ENCODE assay signal across 25 cellular contexts in genomic region chr13:25843692-25844091, GRCh38.
DNase-seq lines count a peak whose midpoint lies in the region; ATAC-seq and TF ChIP-seq lines count a peak whose summit lies in the region.
"Had no signal": no experiment of that assay in that cellular context is flagged by ENCODE, and none has a peak within 500 bp of the region (broad histone marks: within the 10 kb centered on the region; RNA-seq: fewer than 3 reads in every experiment).

No MANE protein-coding gene starts in this region.

- peaks cover 0 to 4% (median 2%) of the 10 kb centered on the region in 3 donors for H3K9me3 Mint-ChIP-seq in IgD-negative memory B cell
- peaks cover 4% of the 10 kb centered on the region for H3K9me3 Mint-ChIP-seq in endodermal cell
- H3K9me3 Mint-ChIP-seq in stimulated activated memory B cell treated with anti-CD40 and anti-IgM and Interleukin-4, amounts not matched to agents 10 μg/mL and 1 μg/mL and 100 μg/mL, for 72 hours = peaks cover 5% of the 10 kb centered on the region
- H3K9me3 Mint-ChIP-seq: CD4-positive, alpha-beta T cell; CD8-positive, alpha-beta memory T cell had no signal

- DNase-seq in NCI-H82 treated with DMSO at 0.1 percent for 48 hours (lab: John Stamatoyannopoulos, UW; ENCODE audit: unreplicated experiment) = peak; percentile 60
- DNase-seq in endodermal cell = no peak
- no peak for DNase-seq in effector memory CD4-positive, alpha-beta T cell
- DNase-seq: 8988T; ACHN; AML-193; BE2C; CD4-positive, alpha-beta T cell; CD8-positive, alpha-beta memory T cell; DMS 273 treated with DMSO at 0.1 percent for 48 hours; DMS79; EL; GDM1; HFFc6 had no signal

- peak overlapping the region in 1 of 4 donors; percentile 73 for H3K4me3 Mint-ChIP-seq in IgD-negative memory B cell
- H3K4me3 Mint-ChIP-seq in endodermal cell = no peak overlapping the region
- no peak overlapping the region for H3K4me3 Mint-ChIP-seq in stimulated activated memory B cell treated with anti-CD40 and anti-IgM and Interleukin-4, amounts not matched to agents 10 μg/mL and 1 μg/mL and 100 μg/mL, for 72 hours
- H3K4me3 Mint-ChIP-seq: CD14-positive monocyte; CD4-positive, alpha-beta T cell; CD8-positive, alpha-beta memory T cell; GM23338; HFFc6 had no signal

- no peak overlapping the region for H3K27ac ChIP-seq in endodermal cell (ENCODE audit: low read depth, low read length)
- H3K27ac ChIP-seq in effector memory CD4-positive, alpha-beta T cell (ENCODE audit: insufficient read depth, low read length, poor library complexity, severe bottlenecking) = no peak overlapping the region
- H3K27ac ChIP-seq: A549; BLaER1 treated with 17β-estradiol and CSF1 and Interleukin-3, amounts not matched to agents 10 nM and 100 nM had no signal

- peaks cover 6% of the 10 kb centered on the region for H3K4me1 ChIP-seq in endodermal cell (ENCODE audit: control insufficient read depth, insufficient read depth, low read length)
- H3K4me1 ChIP-seq in effector memory CD4-positive, alpha-beta T cell (ENCODE audit: control insufficient read depth, insufficient read depth, low read length, poor library complexity, severe bottlenecking) = peaks cover 7% of the 10 kb centered on the region
- H3K4me1 ChIP-seq: A549, BE2C had no signal

- TF ChIP-seq CTCF in endodermal cell (conservative IDR thresholded peaks at IDR 0.05) = no peak

- H3K36me3 ChIP-seq in endodermal cell (ENCODE audit: control insufficient read depth, insufficient read depth, low read length) = no peaks in the 10 kb centered on the region
- H3K36me3 ChIP-seq in effector memory CD4-positive, alpha-beta T cell (ENCODE audit: control insufficient read depth, insufficient read depth, low read length) = no peaks in the 10 kb centered on the region
- H3K36me3 ChIP-seq: BE2C; BLaER1 treated with 17β-estradiol and CSF1 and Interleukin-3, amounts not matched to agents 10 nM and 100 nM; HAP-1 had no signal

- H3K4me1 Mint-ChIP-seq in IgD-negative memory B cell = peaks cover 6 to 27% (median 23%) of the 10 kb centered on the region in 3 donors
- H3K4me1 Mint-ChIP-seq in endodermal cell = peaks cover 35% of the 10 kb centered on the region
- H3K4me1 Mint-ChIP-seq in stimulated activated memory B cell treated with anti-CD40 and anti-IgM and Interleukin-4, amounts not matched to agents 10 μg/mL and 1 μg/mL and 100 μg/mL, for 72 hours = peaks cover 6% of the 10 kb centered on the region

- no peaks in the 10 kb centered on the region for H3K27me3 ChIP-seq in endodermal cell (ENCODE audit: control insufficient read depth, insufficient read depth, low read length, poor library complexity, severe bottlenecking)
- no peaks in the 10 kb centered on the region for H3K27me3 ChIP-seq in effector memory CD4-positive, alpha-beta T cell (replicated peaks; ENCODE audit: control insufficient read depth, insufficient read depth, low read length, poor library complexity, severe bottlenecking)
- H3K27me3 ChIP-seq: BE2C; BLaER1 treated with 17β-estradiol and CSF1 and Interleukin-3, amounts not matched to agents 10 nM and 100 nM had no signal

- WGBS in endodermal cell (ENCODE audit: insufficient coverage in 1 of 2, insufficient read length in 1 of 2), 2 experiments = 97 to 100% methylated on average over 2 to 3 of the region's 4 CpGs

- peaks cover 20% of the 10 kb centered on the region for H3K9me3 ChIP-seq in endodermal cell (ENCODE audit: control insufficient read depth, low read length)
- H3K9me3 ChIP-seq in effector memory CD4-positive, alpha-beta T cell (ENCODE audit: control insufficient read depth, low read length) = no peaks in the 10 kb centered on the region
- H3K9me3 ChIP-seq: A549, BE2C, HAP-1 had no signal

- peaks cover 5% of the 10 kb centered on the region for H3K27me3 Mint-ChIP-seq in IgD-negative memory B cell
- no peaks in the 10 kb centered on the region for H3K27me3 Mint-ChIP-seq in endodermal cell (ENCODE audit: insufficient read depth)
- H3K27me3 Mint-ChIP-seq in stimulated activated memory B cell treated with anti-CD40 and anti-IgM and Interleukin-4, amounts not matched to agents 10 μg/mL and 1 μg/mL and 100 μg/mL, for 72 hours = peaks cover 17% of the 10 kb centered on the region
- H3K27me3 Mint-ChIP-seq: CD4-positive, alpha-beta T cell had no signal

- ATAC-seq in stimulated activated memory B cell treated with anti-CD40 and anti-IgM and Interleukin-4, amounts not matched to agents 10 μg/mL and 1 μg/mL and 100 μg/mL, for 72 hours = peak; percentile 29
- no peak for ATAC-seq in HG03378 (IDR thresholded peaks at IDR 0.05; ENCODE audit: unreplicated experiment)
- no peak for ATAC-seq in GM21526 (IDR thresholded peaks at IDR 0.05; ENCODE audit: low FRiP score, unreplicated experiment)
- ATAC-seq in HG03432 (IDR thresholded peaks at IDR 0.05; ENCODE audit: unreplicated experiment) = no peak
- ATAC-seq: A549, GM12878, GM23338 had no signal

- H3K27ac Mint-ChIP-seq in IgD-negative memory B cell (peak overlapping the region in 2 of 3 donors; percentile 21 to 33), endodermal cell (peak overlapping the region; percentile 24)
- H3K27ac Mint-ChIP-seq in stimulated activated memory B cell treated with anti-CD40 and anti-IgM and Interleukin-4, amounts not matched to agents 10 μg/mL and 1 μg/mL and 100 μg/mL, for 72 hours = no peak overlapping the region
- H3K27ac Mint-ChIP-seq: CD4-positive, alpha-beta T cell; GM23338; HFFc6 had no signal

- H3K36me3 Mint-ChIP-seq in IgD-negative memory B cell = no peaks in the 10 kb centered on the region
- no peaks in the 10 kb centered on the region for H3K36me3 Mint-ChIP-seq in endodermal cell (ENCODE audit: low read depth)
- no peaks in the 10 kb centered on the region for H3K36me3 Mint-ChIP-seq in stimulated activated memory B cell treated with anti-CD40 and anti-IgM and Interleukin-4, amounts not matched to agents 10 μg/mL and 1 μg/mL and 100 μg/mL, for 72 hours
- H3K36me3 Mint-ChIP-seq: CD8-positive, alpha-beta memory T cell had no signal

- H3K4me3 ChIP-seq in endodermal cell (ENCODE audit: low read length) = no peak overlapping the region
- H3K4me3 ChIP-seq in effector memory CD4-positive, alpha-beta T cell (ENCODE audit: insufficient read depth, low read depth, low read length, poor library complexity, severe bottlenecking) = no peak overlapping the region
- H3K4me3 ChIP-seq: A549; BLaER1 treated with 17β-estradiol and CSF1 and Interleukin-3, amounts not matched to agents 10 nM and 100 nM; GM12878; GM23338; HAP-1 had no signal

- H3K9ac ChIP-seq in endodermal cell (ENCODE audit: extremely low read depth, low read length, poor library complexity, severe bottlenecking) = no peak overlapping the region
- H3K9ac ChIP-seq: BLaER1 treated with 17β-estradiol and CSF1 and Interleukin-3, amounts not matched to agents 10 nM and 100 nM had no signal
